ENCODE assay signal across 7 cellular contexts in the genomic region with DNA sequence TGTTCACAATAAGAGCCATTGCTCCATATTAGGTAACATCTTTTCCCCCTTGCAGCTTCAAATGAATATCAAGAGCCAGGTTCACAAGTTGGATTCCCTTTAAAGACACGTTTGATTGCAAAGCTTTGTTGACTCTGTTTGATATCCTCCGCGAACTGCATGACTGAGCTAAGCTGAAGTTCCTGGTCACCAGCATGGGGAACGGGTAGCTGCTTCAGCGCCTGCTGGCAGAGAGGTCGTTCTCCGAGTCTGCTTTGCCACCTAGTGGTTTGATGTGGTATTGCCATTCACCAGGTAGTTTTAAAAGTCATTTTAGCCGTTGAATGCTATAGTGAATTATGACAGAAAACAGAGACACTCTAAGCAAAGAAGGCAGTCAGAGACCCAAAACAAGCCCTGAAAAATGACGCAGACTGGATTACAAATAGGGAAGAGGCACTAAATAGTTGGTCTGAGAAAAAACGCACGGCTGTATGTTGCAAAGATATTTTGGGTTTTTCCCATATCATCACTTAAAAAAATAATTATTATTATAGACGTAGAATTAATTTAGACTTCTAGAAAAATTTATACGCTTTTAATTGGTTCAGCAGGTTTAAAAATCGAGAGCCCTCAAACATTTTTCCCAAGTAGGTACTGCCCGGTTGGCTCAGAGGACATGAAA.
A peak's percentile ranks its signal among the peaks of the same experiment; 100 is the strongest.
DNase-seq lines count a peak whose midpoint lies in the region; ATAC-seq and TF ChIP-seq lines count a peak whose summit lies in the region.

No MANE protein-coding gene starts in this region.

- no peaks in the 10 kb centered on the region for H3K9me3 Mint-ChIP-seq in T-helper 2 cell treated with Interferon-gamma antibody and Interleukin-4, amounts not matched to agents 5 μg/mL and 100 μg/mL, for 36 hours

- H3K4me3 ChIP-seq in astrocyte of the cerebellum (ENCODE audit: low read depth, low read length) (no peak overlapping the region), skeletal muscle cell (ENCODE audit: low read depth, low read length) (peak overlapping the region; percentile 9)

- peak; percentile 84 for DNase-seq in NCI-H1436 (lab: John Stamatoyannopoulos, UW)
- DNase-seq in T-helper 2 cell treated with Interferon-gamma antibody and Interleukin-4, amounts not matched to agents 5 μg/mL and 100 μg/mL, for 36 hours (ENCODE audit: low spot score), result peak; percentile 60
- peak; percentile 64 for DNase-seq in astrocyte of the cerebellum (ENCODE audit: low read depth)
- peak; percentile 38 to 86 for DNase-seq in hippocampal formation (lab: John Stamatoyannopoulos, UW)
- peak; percentile 25 for DNase-seq in skeletal muscle cell (ENCODE audit: low read depth)

- no peak overlapping the region for H3K4me3 Mint-ChIP-seq in T-helper 2 cell treated with Interferon-gamma antibody and Interleukin-4, amounts not matched to agents 5 μg/mL and 100 μg/mL, for 36 hours

- no peaks in the 10 kb centered on the region for H3K36me3 Mint-ChIP-seq in T-helper 2 cell treated with Interferon-gamma antibody and Interleukin-4, amounts not matched to agents 5 μg/mL and 100 μg/mL, for 36 hours (ENCODE audit: low read depth)

- no peak overlapping the region for H3K27ac Mint-ChIP-seq in T-helper 2 cell treated with Interferon-gamma antibody and Interleukin-4, amounts not matched to agents 5 μg/mL and 100 μg/mL, for 36 hours

- ATAC-seq in GM18498 (IDR thresholded peaks at IDR 0.05; ENCODE audit: unreplicated experiment), result peak; percentile 95
- peak; percentile 88 for ATAC-seq in HG02870 (IDR thresholded peaks at IDR 0.05; ENCODE audit: unreplicated experiment)

- peaks cover 8% of the 10 kb centered on the region for H3K27me3 Mint-ChIP-seq in T-helper 2 cell treated with Interferon-gamma antibody and Interleukin-4, amounts not matched to agents 5 μg/mL and 100 μg/mL, for 36 hours (ENCODE audit: low read depth)

- in situ Hi-C loops in astrocyte of the cerebellum (cut with HindIII; ENCODE audit: low sequenced_read_pairs), result loop anchor here (25.0 kb wide), 1 partner anchor 461 kb away; no protein-coding TSS in a partner anchor

- H3K4me1 Mint-ChIP-seq in T-helper 2 cell treated with Interferon-gamma antibody and Interleukin-4, amounts not matched to agents 5 μg/mL and 100 μg/mL, for 36 hours (ENCODE audit: low read depth), result peaks cover 4% of the 10 kb centered on the region

- TF ChIP-seq CTCF in astrocyte of the cerebellum (IDR thresholded peaks at IDR 0.05; ENCODE audit: low read depth, low read length, missing control alignments), result peak; percentile 92

Comparison
In these comparisons a context has a peak if more than half of its experiments do, and no peak if none do; other contexts are left out.
1. DNase-seq: peak in every context shown above with its lines; median percentile 84 in NCI-H1436; 64 in astrocyte of the cerebellum; 62 in hippocampal formation; 60 in T-helper 2 cell treated with Interferon-gamma antibody and Interleukin-4, amounts not matched to agents 5 μg/mL and 100 μg/mL, for 36 hours; 25 in skeletal muscle cell.